In genomic region chr3:154954750-154955149, GRCh38 we compare ENCODE assay signal across 1 cellular context.
TF ChIP-seq lines count a peak whose summit lies in the region.

No MANE protein-coding gene starts in this region.

TF ChIP-seq in K562, 482 proteins besides CTCF, POLR2A, EP300 and RAD21 (continued from another document):
- TF ChIP-seq ZNF592 (IDR thresholded peaks at IDR 0.05), result no peak
- TF ChIP-seq ZNF707 (CRISPR knock-in tag; conservative IDR thresholded peaks at IDR 0.05), result no peak
- TF ChIP-seq SMC3 (conservative IDR thresholded peaks at IDR 0.05; ENCODE audit: insufficient read depth, low read depth, low read length), result peak; percentile 44; the same call in 1 of the 2 replicates
